ENCODE assay signal across 8 cellular contexts in genomic region chr22:24758164-24758799, GRCh38.
DNase-seq lines count a peak whose midpoint lies in the region; ATAC-seq and TF ChIP-seq lines count a peak whose summit lies in the region.

No MANE protein-coding gene starts in this region.

- no peaks in the 10 kb centered on the region for H3K9me2 ChIP-seq in MM.1S (replicated peaks; ENCODE audit: insufficient read depth, low read length)

- H3K4me3 ChIP-seq in MM.1S (ENCODE audit: low read length) = no peak overlapping the region

- no peak overlapping the region for H3K27ac ChIP-seq in MM.1S (ENCODE audit: low read length)

- no peaks in the 10 kb centered on the region for H3F3A ChIP-seq in MM.1S (ENCODE audit: insufficient read depth, low read length)

- no peaks in the 10 kb centered on the region for H4K20me1 ChIP-seq in MM.1S (ENCODE audit: insufficient read depth, low read length)

- no peaks in the 10 kb centered on the region for H3K79me2 ChIP-seq in MM.1S (ENCODE audit: low read length)

- peaks cover 11% of the 10 kb centered on the region; the same call in 1 of the 2 replicates for H3K27me3 ChIP-seq in MM.1S (replicated peaks; ENCODE audit: insufficient read depth, low read length)

- peak; percentile 90 for TF ChIP-seq CTCF in MM.1S (IDR thresholded peaks at IDR 0.05; ENCODE audit: low read length)

- H2AFZ ChIP-seq in MM.1S (ENCODE audit: low read length) = no peak overlapping the region

- peak; percentile 58 for DNase-seq in NCI-H1436 (lab: John Stamatoyannopoulos, UW)
- no peak for DNase-seq in NCI-H1436 treated with DMSO at 0.1 percent for 48 hours (lab: John Stamatoyannopoulos, UW)
- peak; percentile 54 for DNase-seq in MM.1S
- DNase-seq in activated CD4-positive, CD25-positive, alpha-beta regulatory T cell treated with anti-CD3 and anti-CD28 coated beads, Interleukin-2, amount 50 U/mL, for 72 hours = peak; percentile 57
- DNase-seq in dedifferentiated amniotic fluid mesenchymal stem cell (ENCODE audit: extremely low spot score) = peak; percentile 65
- peak; percentile 34 for DNase-seq in middle frontal gyrus (ENCODE audit: extremely low spot score, low spot score)
- DNase-seq in stimulated activated naive CD4-positive, alpha-beta T cell treated with Interleukin-2 at 50 U/mL for 16 hours (lab: John Stamatoyannopoulos, UW) = peak; percentile 15

- H3K9ac ChIP-seq in MM.1S (ENCODE audit: low read length) = no peak overlapping the region

- H3K9me3 ChIP-seq in MM.1S (replicated peaks; ENCODE audit: insufficient read depth, low read length) = no peaks in the 10 kb centered on the region

- H3K4me2 ChIP-seq in MM.1S (ENCODE audit: low read depth, low read length) = no peak overlapping the region

- H3K36me3 ChIP-seq in MM.1S (replicated peaks; ENCODE audit: insufficient read depth, low read length) = no peaks in the 10 kb centered on the region

- no peak for ATAC-seq in GM21447 (IDR thresholded peaks at IDR 0.05; ENCODE audit: unreplicated experiment)

- no peaks in the 10 kb centered on the region for H3K4me1 ChIP-seq in MM.1S (ENCODE audit: low read length)
